ENCODE assay signal across 8 cellular contexts in the genomic region with DNA sequence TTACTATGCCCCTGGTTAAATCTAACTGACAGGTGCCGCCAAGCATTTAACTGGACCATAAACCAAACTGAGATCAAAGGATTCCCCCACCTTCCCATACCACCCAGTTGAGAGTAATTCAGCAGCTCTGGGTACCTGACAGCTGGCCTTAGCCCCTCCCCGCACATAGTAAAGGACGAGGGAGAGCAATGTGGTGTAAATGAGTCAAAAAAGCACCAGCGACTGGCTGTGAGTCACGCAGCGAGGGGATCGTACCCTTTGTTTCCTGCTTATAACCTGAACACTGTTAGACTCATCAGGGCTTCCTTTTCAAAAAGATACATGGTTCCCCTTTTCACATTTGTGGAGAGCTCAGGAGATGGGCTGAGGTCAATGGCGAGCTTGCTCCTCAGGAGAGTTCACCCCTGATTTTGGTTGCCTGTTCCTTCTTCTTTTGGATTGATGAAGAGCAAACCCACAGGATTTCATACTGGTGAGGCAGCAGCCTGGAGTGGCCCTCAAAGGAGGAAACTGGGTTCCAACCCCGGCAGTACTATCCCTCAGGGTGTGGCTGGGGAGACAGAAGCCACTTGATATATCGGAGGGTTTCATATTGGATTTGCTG.
DNase-seq lines count a peak whose midpoint lies in the region; ATAC-seq and TF ChIP-seq lines count a peak whose summit lies in the region.

No MANE protein-coding gene starts in this region.

- H2AFZ ChIP-seq in GM23338: no peak overlapping the region
- H2AFZ ChIP-seq in Karpas-422 (ENCODE audit: low read length): no peak overlapping the region; the same call in 1 of the 2 replicates

- 0 out of 2 replicates have a peak, but pooled peaks cover 11% of the 10 kb centered on the region for H3F3A ChIP-seq in GM23338 (replicated peaks; ENCODE audit: low read depth)

- H3K27me3 Mint-ChIP-seq in GM23338 (ENCODE audit: insufficient read depth, low read depth, poor library complexity) (peaks cover 27% of the 10 kb centered on the region), progenitor cell of endocrine pancreas (peaks cover 41% of the 10 kb centered on the region)

- H3K36me3 ChIP-seq in GM23338 (ENCODE audit: insufficient read depth): no peaks in the 10 kb centered on the region
- H3K36me3 ChIP-seq in Karpas-422 (ENCODE audit: insufficient read depth, low read length): no peaks in the 10 kb centered on the region

- no peak overlapping the region for H3K27ac ChIP-seq in GM23338 (ENCODE audit: low read depth)
- no peak overlapping the region for H3K27ac ChIP-seq in Karpas-422 (ENCODE audit: low read length)

- H3K79me2 ChIP-seq in GM23338 (replicated peaks; ENCODE audit: insufficient read depth) (peaks cover 12% of the 10 kb centered on the region), Karpas-422 (ENCODE audit: low read length) (no peaks in the 10 kb centered on the region)

- H3K4me3 Mint-ChIP-seq in GM23338 (no peak overlapping the region; the same call in 2 of the 3 replicates), progenitor cell of endocrine pancreas (ENCODE audit: low read depth) (no peak overlapping the region)

- DNase-seq in GM10266 (ENCODE audit: extremely low spot score) (peak; percentile 88), GM23338 (ENCODE audit: low spot score) (no peak), Karpas-422 (peak; percentile 58), activated T-cell treated with anti-CD3 and anti-CD28 coated beads for 24 hours (ENCODE audit: low read depth) (peak; percentile 74), lung microvascular endothelial cell (ENCODE audit: low read depth in 2 of 2) (peak; percentile 74 to 82), progenitor cell of endocrine pancreas (ENCODE audit: low spot score, unreplicated experiment) (no peak), cortex of kidney (lab: John Stamatoyannopoulos, UW) (no peak), erythroblast (lab: John Stamatoyannopoulos, UW) (no peak)

- ATAC-seq in GM23338: no peak; the same call in 2 of the 3 replicates

- H3K9me3 Mint-ChIP-seq in GM23338: no peaks in the 10 kb centered on the region; the same call in 2 of the 3 replicates
- H3K9me3 Mint-ChIP-seq in progenitor cell of endocrine pancreas (ENCODE audit: low read depth): peaks cover 5% of the 10 kb centered on the region

- TF ChIP-seq CTCF in GM10266 (IDR thresholded peaks at IDR 0.05; ENCODE audit: control insufficient read depth, insufficient read depth, low read depth, missing control alignments) (no peak), GM23338 (conservative IDR thresholded peaks at IDR 0.05; ENCODE audit: low read depth in 2 of 2) (no peak), progenitor cell of endocrine pancreas (IDR thresholded peaks at IDR 0.05; ENCODE audit: unreplicated experiment) (no peak)

- H3K36me3 Mint-ChIP-seq in GM23338 (ENCODE audit: low read depth) (peaks cover 4% of the 10 kb centered on the region; the same call in 2 of the 3 replicates), progenitor cell of endocrine pancreas (ENCODE audit: insufficient read depth) (peaks cover 2% of the 10 kb centered on the region)

- H3K9me2 ChIP-seq in GM23338 (ENCODE audit: insufficient read depth) (0 out of 2 replicates have a peak, but pooled peaks cover 2% of the 10 kb centered on the region), Karpas-422 (replicated peaks; ENCODE audit: insufficient read depth, low read length) (no peaks in the 10 kb centered on the region)

- H3K4me1 Mint-ChIP-seq in GM23338: peaks cover 66% of the 10 kb centered on the region
- H3K4me1 Mint-ChIP-seq in progenitor cell of endocrine pancreas (ENCODE audit: low read depth): no peaks in the 10 kb centered on the region

- no peaks in the 10 kb centered on the region for H3K9me3 ChIP-seq in Karpas-422 (ENCODE audit: low read length)

- H3K4me3 ChIP-seq in GM23338: no peak overlapping the region
- no peak overlapping the region for H3K4me3 ChIP-seq in Karpas-422 (ENCODE audit: low read length)

- no peak overlapping the region for H3K9ac ChIP-seq in Karpas-422 (ENCODE audit: low read length)

- no peak for TF ChIP-seq POLR2A in erythroblast (IDR thresholded peaks at IDR 0.05; ENCODE audit: low read length)

- peaks cover 37% of the 10 kb centered on the region for H3K4me1 ChIP-seq in GM23338 (ENCODE audit: insufficient read depth)
- peaks cover 26% of the 10 kb centered on the region for H3K4me1 ChIP-seq in Karpas-422 (ENCODE audit: low read length)

- H3K27ac Mint-ChIP-seq in GM23338: no peak overlapping the region; the same call in 1 of the 2 replicates
- H3K27ac Mint-ChIP-seq in progenitor cell of endocrine pancreas: no peak overlapping the region

- no peaks in the 10 kb centered on the region for H4K20me1 ChIP-seq in GM23338 (replicated peaks; ENCODE audit: insufficient read depth)
- no peaks in the 10 kb centered on the region for H4K20me1 ChIP-seq in Karpas-422 (ENCODE audit: insufficient read depth, low read depth, low read length)

- H3K4me2 ChIP-seq in GM23338: peak overlapping the region; percentile 60; the same call in 1 of the 2 replicates
- peak overlapping the region; percentile 8 for H3K4me2 ChIP-seq in Karpas-422 (ENCODE audit: low read depth, low read length, poor library complexity, severe bottlenecking)

- H3K27me3 ChIP-seq in GM23338 (ENCODE audit: insufficient read depth) (no peaks in the 10 kb centered on the region), Karpas-422 (ENCODE audit: low read length) (no peaks in the 10 kb centered on the region)

TF ChIP-seq in GM23338, 12 proteins besides CTCF, POLR2A, EP300 and RAD21:
- TF ChIP-seq NANOG (IDR thresholded peaks at IDR 0.05; ENCODE audit: borderline replicate concordance): no peak
- no peak for TF ChIP-seq EZH2 (IDR thresholded peaks at IDR 0.05; ENCODE audit: low read depth, unreplicated experiment)
- TF ChIP-seq ZNF114 (CRISPR knock-in tag; IDR thresholded peaks at IDR 0.05): no peak
- TF ChIP-seq JUNB (IDR thresholded peaks at IDR 0.05; ENCODE audit: unreplicated experiment): no peak

Comparison
In these comparisons a context has a peak if more than half of its experiments do, and no peak if none do; other contexts are left out.
1. DNase-seq: peak in GM10266 (single experiment), Karpas-422 (single experiment), activated T-cell treated with anti-CD3 and anti-CD28 coated beads for 24 hours (single experiment) and lung microvascular endothelial cell (2 of 2); none in GM23338 (single experiment), progenitor cell of endocrine pancreas (single experiment), cortex of kidney (single experiment) and erythroblast (0 of 2).